ENCODE assay signal across 16 cellular contexts in genomic region chr2:226963528-226963927, GRCh38.
DNase-seq lines count a peak whose midpoint lies in the region; ATAC-seq and TF ChIP-seq lines count a peak whose summit lies in the region.
"Had no signal": no experiment of that assay in that cellular context is flagged by ENCODE, and none has a peak within 500 bp of the region (broad histone marks: within the 10 kb centered on the region; RNA-seq: fewer than 3 reads in every experiment).

No MANE protein-coding gene starts in this region.

- intact Hi-C loops in Right ventricle myocardium inferior (cut with DNase I): no loop called here

- TF ChIP-seq CTCF in BE2C (IDR thresholded peaks at IDR 0.05; ENCODE audit: low read depth, low read length): no peak

- no peaks in the 10 kb centered on the region for H3K27me3 ChIP-seq in BE2C
- H3K27me3 ChIP-seq: suprapubic skin had no signal

- H3K4me3 ChIP-seq in BE2C (ENCODE audit: low read depth, low read length): no peak overlapping the region
- H3K4me3 ChIP-seq: HAP-1, suprapubic skin had no signal

- no peaks in the 10 kb centered on the region for H3K36me3 ChIP-seq in BE2C
- H3K36me3 ChIP-seq: HAP-1, suprapubic skin had no signal

- ATAC-seq in Right ventricle myocardium inferior: no peak
- no peak for ATAC-seq in HG03432 (IDR thresholded peaks at IDR 0.05; ENCODE audit: unreplicated experiment)
- ATAC-seq: HepG2 had no signal

- peak; percentile 23 for DNase-seq in NCI-H82 (lab: John Stamatoyannopoulos, UW)
- no peak for DNase-seq in NCI-H82 treated with DMSO at 0.1 percent for 48 hours (lab: John Stamatoyannopoulos, UW; ENCODE audit: unreplicated experiment)
- DNase-seq in amniotic epithelial cell (ENCODE audit: low read depth): peak; percentile 71
- DNase-seq in hepatic stellate cell (ENCODE audit: low spot score): peak; percentile 29
- DNase-seq in Right ventricle myocardium inferior (ENCODE audit: missing footprints): no peak
- no peak for DNase-seq in BE2C
- no peak for DNase-seq in NCI-H748 (lab: John Stamatoyannopoulos, UW; ENCODE audit: unreplicated experiment)
- DNase-seq: activated CD4-positive, alpha-beta T cell treated with anti-CD3 and anti-CD28 coated beads, Interleukin-2, amount 50 U/mL, for 1 hour; activated effector memory CD4-positive, alpha-beta T cell treated with anti-CD3 and anti-CD28 coated beads, Interleukin-2, amount 50 U/mL, for 16 hours; caudate nucleus; DMS153; NCI-H1694 had no signal

- no peaks in the 10 kb centered on the region for H3K4me1 ChIP-seq in BE2C
- H3K4me1 ChIP-seq: HAP-1 had no signal

- no peaks in the 10 kb centered on the region for H3K9me3 ChIP-seq in BE2C
- H3K9me3 ChIP-seq: HAP-1, suprapubic skin had no signal

Comparison
In these comparisons a context has a peak if more than half of its experiments do, and no peak if none do; other contexts are left out.
1. DNase-seq: peak in NCI-H82 (single experiment), amniotic epithelial cell (single experiment) and hepatic stellate cell (single experiment); none in NCI-H82 treated with DMSO at 0.1 percent for 48 hours (single experiment), Right ventricle myocardium inferior (single experiment), BE2C (single experiment) and NCI-H748 (single experiment).